In the genomic region with DNA sequence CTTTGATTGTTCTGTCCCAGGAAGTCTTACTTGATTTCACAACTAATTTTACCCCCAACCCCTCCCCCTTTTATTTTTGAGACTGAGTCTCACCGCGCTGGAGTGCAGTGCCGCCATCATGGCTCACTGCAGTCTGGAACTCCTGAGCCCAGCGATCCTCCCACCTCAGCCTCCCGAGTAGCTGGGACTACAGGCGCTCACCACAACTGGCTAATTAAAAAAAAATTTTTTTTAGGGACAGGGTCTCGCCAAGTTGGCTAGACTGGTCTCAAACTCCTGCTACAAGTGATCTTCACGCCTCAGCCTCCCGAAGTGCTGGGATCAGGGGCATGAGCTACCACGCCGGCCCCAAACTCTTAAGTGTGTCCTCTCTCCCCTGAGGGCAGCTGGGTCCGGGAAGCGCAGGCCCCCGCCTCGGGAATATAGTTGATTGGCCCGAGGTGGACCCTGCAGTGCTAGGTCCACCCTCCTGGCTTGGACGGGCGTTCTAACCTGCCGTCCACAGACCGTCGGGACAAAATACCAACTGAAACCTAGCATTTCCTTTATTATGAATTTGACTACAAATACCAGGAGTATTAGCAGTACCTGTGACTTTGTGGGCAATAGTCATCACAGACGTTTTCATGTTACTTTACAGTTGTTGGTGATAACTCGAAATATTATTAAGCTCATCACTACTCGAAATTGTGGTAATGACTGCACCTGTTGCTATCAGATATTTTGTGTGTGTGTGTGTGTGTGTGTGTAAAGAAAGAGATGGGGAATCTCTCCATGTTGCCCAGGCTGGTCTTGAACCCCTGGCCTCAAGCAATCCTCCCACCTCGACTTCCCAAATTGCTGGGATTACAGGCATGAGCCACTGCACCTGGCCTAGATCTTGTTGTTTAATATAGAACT, we compare ENCODE assay signal across 8 cellular contexts. TPM values are rescaled to one million over a fixed set of nuclear protein-coding genes. Genes with fewer than 3 reads are reported as not detected.
A peak's percentile ranks its signal among the peaks of the same experiment; 100 is the strongest.
DNase-seq lines count a peak whose midpoint lies in the region; ATAC-seq and TF ChIP-seq lines count a peak whose summit lies in the region.

No MANE protein-coding gene starts in this region.

- no peaks in the 10 kb centered on the region for H3K36me3 Mint-ChIP-seq in brain
- peaks cover 5% of the 10 kb centered on the region for H3K36me3 Mint-ChIP-seq in type B pancreatic cell

- H3K27me3 ChIP-seq in mesenchymal stem cell (ENCODE audit: control insufficient read depth in 1 of 2, insufficient read depth in 1 of 2, low read length in 2 of 2) = peaks cover under 1 to 1% of the 10 kb centered on the region in 2 experiments

- ATAC-seq in GM18498 (IDR thresholded peaks at IDR 0.05; ENCODE audit: unreplicated experiment) = no peak

- H3K27ac Mint-ChIP-seq in brain (peak overlapping the region; percentile 39 to 89 (median 84)), type B pancreatic cell (peak overlapping the region; percentile 89)

- H3K9me3 ChIP-seq in mesenchymal stem cell (ENCODE audit: control insufficient read depth, low read length) = no peaks in the 10 kb centered on the region

- H3K23ac ChIP-seq in mesenchymal stem cell (ENCODE audit: low read length in 2 of 2) = no peak overlapping the region

- peak overlapping the region in 1 of 2 experiments; percentile 41 for H3K4ac ChIP-seq in mesenchymal stem cell (ENCODE audit: low read depth in 1 of 2, low read length in 2 of 2)

- peak overlapping the region; percentile 46 for H3K4me2 ChIP-seq in mesenchymal stem cell (ENCODE audit: low read length, poor library complexity, severe bottlenecking)

- H3K9me3 Mint-ChIP-seq in brain = no peaks in the 10 kb centered on the region
- no peaks in the 10 kb centered on the region for H3K9me3 Mint-ChIP-seq in type B pancreatic cell

- TF ChIP-seq CTCF in brain (conservative IDR thresholded peaks at IDR 0.05) (peak in 1 of 2 experiments; percentile 53), type B pancreatic cell (conservative IDR thresholded peaks at IDR 0.05) (peak; percentile 2)

- 76% methylated on average over 21 of the region's 25 CpGs for WGBS in mesenchymal stem cell

- no peak overlapping the region for H2BK120ac ChIP-seq in mesenchymal stem cell (ENCODE audit: low read depth, low read length)

- no peak overlapping the region for H3K27ac ChIP-seq in mesenchymal stem cell (ENCODE audit: low read length, poor library complexity, severe bottlenecking)

- no peaks in the 10 kb centered on the region for H3K36me3 ChIP-seq in mesenchymal stem cell (ENCODE audit: control insufficient read depth in 1 of 2, insufficient read depth in 2 of 2, low read depth in 1 of 2, low read length in 2 of 2)

- H2BK12ac ChIP-seq in mesenchymal stem cell (ENCODE audit: low read length in 2 of 2) = no peak overlapping the region

- H3K4me1 ChIP-seq in mesenchymal stem cell (ENCODE audit: control insufficient read depth, insufficient read depth, low read depth, low read length) = peaks cover 19% of the 10 kb centered on the region

- peak overlapping the region; percentile 21 for H4K8ac ChIP-seq in mesenchymal stem cell (ENCODE audit: low read length)

- peak; percentile 37 for DNase-seq in activated effector memory CD4-positive, alpha-beta T cell treated with anti-CD3 and anti-CD28 coated beads, Interleukin-2, amount 50 U/mL, for 16 hours
- DNase-seq in activated effector memory CD4-positive, alpha-beta T cell treated with Interleukin-2 at 50 U/mL for 16 hours = no peak
- DNase-seq in mesenchymal stem cell (no peak), type B pancreatic cell (ENCODE audit: extremely low spot score, unreplicated experiment) (no peak)
- DNase-seq in stimulated activated CD4-positive, alpha-beta T cell treated with anti-CD3 and anti-CD28 coated beads, Interleukin-2, amount 100 ng/mL, for 48 hours = no peak
- no peak for DNase-seq in stimulated activated CD4-positive, alpha-beta T cell treated with anti-CD3 and anti-CD28 coated beads, Interleukin-4, amount 100 ng/mL, for 1 hour

- no peak overlapping the region for H2AFZ ChIP-seq in mesenchymal stem cell (ENCODE audit: low read depth, low read length)

- H3K14ac ChIP-seq in mesenchymal stem cell (ENCODE audit: low read length in 2 of 2) = no peak overlapping the region

- H3K4me1 Mint-ChIP-seq in brain (peaks cover 33% of the 10 kb centered on the region), type B pancreatic cell (ENCODE audit: unreplicated experiment) (peaks cover 32% of the 10 kb centered on the region)

- peak overlapping the region; percentile 75 for H3K9ac ChIP-seq in mesenchymal stem cell (ENCODE audit: low read length)

- no peak overlapping the region for H2BK5ac ChIP-seq in mesenchymal stem cell (ENCODE audit: low read depth, low read length, poor library complexity, severe bottlenecking)

- H4K91ac ChIP-seq in mesenchymal stem cell (ENCODE audit: low read length) = peak overlapping the region; percentile 84

- H3K27me3 Mint-ChIP-seq in brain (peaks cover 10% of the 10 kb centered on the region), type B pancreatic cell (no peaks in the 10 kb centered on the region)

- H2AK5ac ChIP-seq in mesenchymal stem cell (ENCODE audit: low read length, severe bottlenecking) = no peak overlapping the region

- H3K4me3 Mint-ChIP-seq in brain = peak overlapping the region; percentile 78 to 96 (median 83)
- H3K4me3 Mint-ChIP-seq in type B pancreatic cell = peak overlapping the region; percentile 84

- H3K79me1 ChIP-seq in mesenchymal stem cell (replicated peaks; ENCODE audit: low read length, poor library complexity, severe bottlenecking) = peaks cover 5% of the 10 kb centered on the region

- peak overlapping the region in 1 of 2 experiments; percentile 93 for H3K4me3 ChIP-seq in mesenchymal stem cell (ENCODE audit: insufficient read depth in 1 of 2, low read depth in 1 of 2, low read length in 2 of 2)

- H3K18ac ChIP-seq in mesenchymal stem cell (ENCODE audit: low read depth in 1 of 2, low read length in 2 of 2) = no peak overlapping the region

- peak overlapping the region; percentile 62 for H2BK15ac ChIP-seq in mesenchymal stem cell (ENCODE audit: low read depth, poor library complexity, severe bottlenecking)

RNA-seq across cellular contexts. Expression of gene PARP1, which starts 0.6 kb away (rescaled TPM):
- 234 TPM for polyA plus RNA-seq in brain (ENCODE audit: insufficient read depth, low read depth, low replicate concordance)
- 64.4 TPM for polyA plus RNA-seq in mesenchymal stem cell (2013, experiment 1 of 2)
- polyA plus RNA-seq in mesenchymal stem cell (2013, experiment 2 of 2) = 59.8 TPM
- 106 and 186 TPM in 2 replicates for total RNA-seq in type B pancreatic cell (ENCODE audit: low replicate concordance)
